In genomic region chr6:7312616-7313504, GRCh38 we compare ENCODE assay signal across 1 cellular context.
A peak's percentile ranks its signal among the peaks of the same experiment; 100 is the strongest.
TF ChIP-seq lines count a peak whose summit lies in the region.

TSS of gene SSR1 (minus strand) at chr6:7313199. CDS start at chr6:7313120, 79 bp downstream.

TF ChIP-seq in HepG2, 621 proteins besides CTCF, POLR2A, EP300 and RAD21 (continued from another document and continues in another):
- TF ChIP-seq ZHX1 (CRISPR knock-in tag; IDR thresholded peaks at IDR 0.05; ENCODE audit: low read depth), result peak; percentile 87
- no peak; the same call in 1 of the 2 replicates for TF ChIP-seq MEIS2 (CRISPR knock-in tag; IDR thresholded peaks at IDR 0.05)
- TF ChIP-seq CAMTA2 (CRISPR knock-in tag; IDR thresholded peaks at IDR 0.05; ENCODE audit: borderline replicate concordance), result peak; percentile 84; the same call in 1 of the 2 replicates
- TF ChIP-seq BCL6 (CRISPR knock-in tag; IDR thresholded peaks at IDR 0.05), result peak; percentile 63
- TF ChIP-seq ADNP (CRISPR knock-in tag; IDR thresholded peaks at IDR 0.05), result no peak
- peak; percentile 90; the same call in 1 of the 2 replicates for TF ChIP-seq HOXD1 (CRISPR knock-in tag; IDR thresholded peaks at IDR 0.05)
- peak; percentile 85 for TF ChIP-seq ZNF335 (CRISPR knock-in tag; IDR thresholded peaks at IDR 0.05)
- TF ChIP-seq ZNF296 (CRISPR knock-in tag; conservative IDR thresholded peaks at IDR 0.05), result peak; percentile 92
- TF ChIP-seq FOXP4 (CRISPR knock-in tag; IDR thresholded peaks at IDR 0.05), result peak; percentile 73
- peak; percentile 90 for TF ChIP-seq KDM5B (CRISPR knock-in tag; IDR thresholded peaks at IDR 0.05; ENCODE audit: borderline replicate concordance)
- peak; percentile 74; the same call in 1 of the 2 replicates for TF ChIP-seq HIVEP1 (CRISPR knock-in tag; IDR thresholded peaks at IDR 0.05)
- peak; percentile 70; the same call in 1 of the 2 replicates for TF ChIP-seq ZNF766 (CRISPR knock-in tag; IDR thresholded peaks at IDR 0.05; ENCODE audit: borderline replicate concordance)
- peak; percentile 89; the same call in 1 of the 2 replicates for TF ChIP-seq TFDP1 (CRISPR knock-in tag; IDR thresholded peaks at IDR 0.05; ENCODE audit: borderline replicate concordance)
- peak; percentile 85 for TF ChIP-seq NCOA2 (CRISPR knock-in tag; IDR thresholded peaks at IDR 0.05)
- peak; percentile 65; the same call in 1 of the 2 replicates for TF ChIP-seq SIN3A (IDR thresholded peaks at IDR 0.05; ENCODE audit: borderline replicate concordance, low read depth, low read length)
- peak; percentile 86 for TF ChIP-seq SMAD3 (CRISPR knock-in tag; IDR thresholded peaks at IDR 0.05)
- peak; percentile 81; the same call in 1 of the 2 replicates for TF ChIP-seq KLF11 (CRISPR knock-in tag; IDR thresholded peaks at IDR 0.05)
- peak; percentile 77 for TF ChIP-seq TGIF2 (CRISPR knock-in tag; IDR thresholded peaks at IDR 0.05)
- no peak for TF ChIP-seq ZNF577 (CRISPR knock-in tag; IDR thresholded peaks at IDR 0.05; ENCODE audit: borderline replicate concordance, low read depth)
- peak; percentile 43; the same call in 1 of the 2 replicates for TF ChIP-seq CENPT (CRISPR knock-in tag; IDR thresholded peaks at IDR 0.05; ENCODE audit: low read depth)
- TF ChIP-seq TFAP4 (IDR thresholded peaks at IDR 0.05; ENCODE audit: borderline replicate concordance, low read depth), result peak; percentile 45; the same call in 1 of the 2 replicates
- TF ChIP-seq LCORL (IDR thresholded peaks at IDR 0.05), result no peak
- peak; percentile 86 for TF ChIP-seq LCORL (CRISPR knock-in tag; IDR thresholded peaks at IDR 0.05)
- TF ChIP-seq ZNF281 (CRISPR knock-in tag; IDR thresholded peaks at IDR 0.05; ENCODE audit: borderline replicate concordance), result peak; percentile 6; the same call in 1 of the 2 replicates
- TF ChIP-seq ZBTB21 (CRISPR knock-in tag; IDR thresholded peaks at IDR 0.05), result no peak
- peak; percentile 93 for TF ChIP-seq NFKBIZ (CRISPR knock-in tag; IDR thresholded peaks at IDR 0.05)
- TF ChIP-seq ZNF547 (CRISPR knock-in tag; IDR thresholded peaks at IDR 0.05), result peak; percentile 80
- TF ChIP-seq MXD4 (CRISPR knock-in tag; IDR thresholded peaks at IDR 0.05), result peak; percentile 92
- TF ChIP-seq CENPX (CRISPR knock-in tag; IDR thresholded peaks at IDR 0.05), result no peak
- TF ChIP-seq ZMAT5 (CRISPR knock-in tag; IDR thresholded peaks at IDR 0.05; ENCODE audit: borderline replicate concordance, low read depth), result no peak
- peak; percentile 90; the same call in 1 of the 2 replicates for TF ChIP-seq ZNF367 (CRISPR knock-in tag; IDR thresholded peaks at IDR 0.05; ENCODE audit: borderline replicate concordance)
- TF ChIP-seq ZFP36L1 (CRISPR knock-in tag; IDR thresholded peaks at IDR 0.05), result peak; percentile 92
- peak; percentile 47; the same call in 1 of the 2 replicates for TF ChIP-seq ZNF879 (CRISPR knock-in tag; IDR thresholded peaks at IDR 0.05)
- no peak; the same call in 1 of the 2 replicates for TF ChIP-seq GLI4 (CRISPR knock-in tag; IDR thresholded peaks at IDR 0.05; ENCODE audit: borderline replicate concordance)
- TF ChIP-seq ZNF782 (CRISPR knock-in tag; IDR thresholded peaks at IDR 0.05; ENCODE audit: borderline replicate concordance), result peak; percentile 58; the same call in 1 of the 2 replicates
- TF ChIP-seq HDAC1 (CRISPR knock-in tag; IDR thresholded peaks at IDR 0.05), result peak; percentile 67
- peak; percentile 79 for TF ChIP-seq ZNF142 (CRISPR knock-in tag; IDR thresholded peaks at IDR 0.05)
- TF ChIP-seq RBFOX2 (IDR thresholded peaks at IDR 0.05; ENCODE audit: low read depth, low read length), result peak; percentile 96
- TF ChIP-seq ZBTB33 (CRISPR knock-in tag; IDR thresholded peaks at IDR 0.05), result 0 out of 2 replicates have a peak, but pooled peaks have one; percentile 33
- TF ChIP-seq ZFP37 (CRISPR knock-in tag; IDR thresholded peaks at IDR 0.05; ENCODE audit: borderline replicate concordance), result peak; percentile 80; the same call in 1 of the 2 replicates
- TF ChIP-seq ZNF543 (CRISPR knock-in tag; IDR thresholded peaks at IDR 0.05), result peak; percentile 78; the same call in 1 of the 2 replicates
- TF ChIP-seq JARID2 (CRISPR knock-in tag; IDR thresholded peaks at IDR 0.05; ENCODE audit: insufficient replicate concordance), result peak; percentile 7
- no peak for TF ChIP-seq MBNL3 (CRISPR knock-in tag; conservative IDR thresholded peaks at IDR 0.05)
- TF ChIP-seq CCAR2 (optimal IDR thresholded peaks at IDR 0.05; ENCODE audit: low read depth, low read length), result no peak
